ENCODE assay signal across 8 cellular contexts in genomic region chr6:10722820-10723651, GRCh38. TPM values are rescaled to one million over a fixed set of nuclear protein-coding genes. Genes with fewer than 3 reads are reported as not detected.
DNase-seq lines count a peak whose midpoint lies in the region; ATAC-seq and TF ChIP-seq lines count a peak whose summit lies in the region.

Gene TMEM14C (plus strand): TSS chr6:10723070. CDS start chr6:10724614, 1,544 bp downstream.

- ATAC-seq in HG03460 (IDR thresholded peaks at IDR 0.05; ENCODE audit: unreplicated experiment) (peak; percentile 98), left lobe of liver (peak; percentile 98)

- peak within 1 kb of the TSS; percentile 85 for H3K4me3 ChIP-seq in BE2C (ENCODE audit: low read depth, low read length)

- TF ChIP-seq CTCF in BE2C (IDR thresholded peaks at IDR 0.05; ENCODE audit: low read depth, low read length), result no peak

- peaks cover 4% of the 10 kb centered on the region for H3K36me3 ChIP-seq in BE2C

- peaks cover 7% of the 10 kb centered on the region for H3K4me1 ChIP-seq in BE2C

- H3K9me3 ChIP-seq in BE2C, result no peaks in the 10 kb centered on the region; the same call in 1 of the 2 replicates

- peak; percentile 98 for DNase-seq in BE2C
- DNase-seq in GM19240 (ENCODE audit: insufficient read length, low spot score), result peak; percentile 91
- peak; percentile 95 to 99 for DNase-seq in NCI-H526 (lab: John Stamatoyannopoulos, UW)
- peak; percentile 73 for DNase-seq in activated CD4-positive, alpha-beta T cell treated with anti-CD3 and anti-CD28 coated beads, Interleukin-2, amount 50 U/mL, for 1 hour
- peak; percentile 95 for DNase-seq in dedifferentiated amniotic fluid mesenchymal stem cell (ENCODE audit: extremely low spot score)
- peak; percentile 100 for DNase-seq in left lobe of liver (ENCODE audit: low spot score)
- peak; percentile 70 for DNase-seq in stimulated activated CD4-positive, alpha-beta T cell treated with anti-CD3 and anti-CD28 coated beads, Interleukin-2, amount 100 ng/mL, for 4 hours (ENCODE audit: low read depth)

- no peaks in the 10 kb centered on the region for H3K27me3 ChIP-seq in BE2C

RNA-seq across cellular contexts. Expression of gene TMEM14C, which starts in this region (rescaled TPM):
- polyA plus RNA-seq in BE2C (2012; ENCODE audit: insufficient read depth, insufficient read length, low read depth), result 33.3 TPM
- 52.0 TPM for total RNA-seq in left lobe of liver

Comparison
In these comparisons a context has a peak if more than half of its experiments do, and no peak if none do; other contexts are left out.
1. Peak in every context shown above with its lines: DNase-seq, ATAC-seq and H3K4me3 ChIP-seq.